ENCODE assay signal across 2 cellular contexts in genomic region chr5:395921-396714, GRCh38.
TF ChIP-seq lines count a peak whose summit lies in the region.

No MANE protein-coding gene starts in this region.

TF ChIP-seq in SK-N-SH, 30 proteins besides CTCF, POLR2A, EP300 and RAD21 (continued from another document):
- no peak for TF ChIP-seq NFIC (IDR thresholded peaks at IDR 0.05; ENCODE audit: borderline replicate concordance)

TF ChIP-seq in SK-N-SH treated with all-trans-retinoic acid at 6 μM for 48 hours, 23 proteins besides CTCF, POLR2A, EP300 and RAD21 (continued from another document):
- TF ChIP-seq ZFP3 (CRISPR knock-in tag; IDR thresholded peaks at IDR 0.05) (no peak), OSR1 (CRISPR knock-in tag; IDR thresholded peaks at IDR 0.05) (no peak), GLIS3 (CRISPR knock-in tag; IDR thresholded peaks at IDR 0.05) (no peak), ZNF565 (CRISPR knock-in tag; conservative IDR thresholded peaks at IDR 0.05; ENCODE audit: low read depth) (no peak), TSHZ2 (CRISPR knock-in tag; IDR thresholded peaks at IDR 0.05) (no peak)
TF ChIP-seq in SK-N-SH treated with all-trans-retinoic acid at 6 μM for 48 hours: peak in this region for 0.
